ENCODE assay signal across 14 cellular contexts in genomic region chr4:173218411-173219125, GRCh38. TPM values are rescaled to one million over a fixed set of nuclear protein-coding genes. Genes with fewer than 3 reads are reported as not detected.
DNase-seq lines count a peak whose midpoint lies in the region; ATAC-seq, FAIRE-seq and TF ChIP-seq lines count a peak whose summit lies in the region.
"Had no signal": no experiment of that assay in that cellular context is flagged by ENCODE, and none has a peak within 500 bp of the region (broad histone marks: within the 10 kb centered on the region; RNA-seq: fewer than 3 reads in every experiment).

No MANE protein-coding gene starts in this region.

- peak overlapping the region; percentile 51 for H3K27ac ChIP-seq in 22Rv1
- H3K27ac ChIP-seq in H9 (ENCODE audit: insufficient read length, low read depth, low read length): peak overlapping the region; percentile 32
- H3K27ac ChIP-seq: neural progenitor cell, vagina had no signal

- no peak overlapping the region for H2AK5ac ChIP-seq in H9 (ENCODE audit: insufficient read length, low read length)

- H3K9me3 ChIP-seq in H9 (ENCODE audit: control insufficient read depth, low read depth, low read length): no peaks in the 10 kb centered on the region
- H3K9me3 ChIP-seq: vagina had no signal

- no peak overlapping the region for H4K91ac ChIP-seq in H9 (ENCODE audit: insufficient read length, low read depth, low read length)

- H3K79me2 ChIP-seq in H9 (ENCODE audit: insufficient read depth, low read length): peaks cover 15% of the 10 kb centered on the region; the same call in 1 of the 2 replicates

- no peak overlapping the region for H3K4ac ChIP-seq in H9 (ENCODE audit: low read depth, low read length)

- H4K8ac ChIP-seq in H9 (replicated peaks; ENCODE audit: insufficient read length, low read depth, low read length): no peak overlapping the region

- H3K18ac ChIP-seq in H9 (ENCODE audit: insufficient read length, low read depth, low read length): no peak overlapping the region

- no peak overlapping the region for H2BK15ac ChIP-seq in H9 (ENCODE audit: low read depth, low read length)

- no peak for ATAC-seq in GM19463 (IDR thresholded peaks at IDR 0.05; ENCODE audit: unreplicated experiment)

- no peaks in the 10 kb centered on the region for H3K27me3 ChIP-seq in H9 (ENCODE audit: insufficient read depth, low read length)
- H3K27me3 ChIP-seq: neural progenitor cell, vagina had no signal

- no peak overlapping the region for H3K9ac ChIP-seq in H9 (ENCODE audit: extremely low read depth, insufficient read length, low read length)
- H3K9ac ChIP-seq: neural progenitor cell had no signal

- H3K36me3 Mint-ChIP-seq in H9 (ENCODE audit: insufficient read depth in 1 of 3, low read depth in 3 of 3): peaks cover 5 to 9% (median 8%) of the 10 kb centered on the region in 3 experiments; a peak in 5 of 7 replicates

- H2BK5ac ChIP-seq in H9 (ENCODE audit: insufficient read length, low read length): no peak overlapping the region

- H2BK12ac ChIP-seq in H9 (ENCODE audit: insufficient read length, low read depth, low read length): no peak overlapping the region

- DNase-seq in H9 (no peak), RCC 7860 (ENCODE audit: low spot score) (peak; percentile 82), fibroblast of gingiva (ENCODE audit: low read depth) (peak; percentile 28), HuH-7 (ENCODE audit: low spot score) (no peak), DMS114 treated with DMSO at 0.1 percent for 48 hours (lab: John Stamatoyannopoulos, UW; ENCODE audit: unreplicated experiment) (no peak), putamen (ENCODE audit: low spot score) (no peak)
- DNase-seq: activated CD8-positive, alpha-beta memory T cell treated with anti-CD3 and anti-CD28 coated beads, Interleukin-2, amount 50 U/mL, for 4 hours; CD4-positive, alpha-beta memory T cell; MM.1S had no signal

- H3K4me1 ChIP-seq in H9 (ENCODE audit: insufficient read depth, low read length): peaks cover 4% of the 10 kb centered on the region; the same call in 1 of the 2 replicates
- H3K4me1 ChIP-seq: vagina had no signal

- no peak overlapping the region for H2AFZ ChIP-seq in H9 (ENCODE audit: low read length)
- H2AFZ ChIP-seq: neural progenitor cell had no signal

- peaks cover 33 to 49% of the 10 kb centered on the region in 2 experiments for H3K4me1 Mint-ChIP-seq in H9

- no peaks in the 10 kb centered on the region for H4K20me1 ChIP-seq in H9 (ENCODE audit: control insufficient read depth, insufficient read depth, insufficient read length)

- no peaks in the 10 kb centered on the region for H3K79me1 ChIP-seq in H9 (ENCODE audit: insufficient read depth, low read depth, low read length, poor library complexity, severe bottlenecking)

- H3T11ph ChIP-seq in H9 (ENCODE audit: low read length): no peak overlapping the region

- no peak overlapping the region for H3K4me3 Mint-ChIP-seq in H9
- H3K4me3 Mint-ChIP-seq: neural progenitor cell had no signal

- no peaks in the 10 kb centered on the region for H3K27me3 Mint-ChIP-seq in H9 (ENCODE audit: low read depth)
- H3K27me3 Mint-ChIP-seq: CD4-positive, alpha-beta memory T cell had no signal

- peaks cover 6 to 7% of the 10 kb centered on the region in 2 experiments; a peak in 4 of 5 replicates for H3K9me3 Mint-ChIP-seq in H9

- H3K27ac Mint-ChIP-seq in H9: peak overlapping the region in 2 of 3 experiments; percentile 78 to 90; a peak in 4 of 7 replicates
- H3K27ac Mint-ChIP-seq: CD4-positive, alpha-beta memory T cell; neural progenitor cell had no signal

- no peak for TF ChIP-seq CTCF in 22Rv1 (IDR thresholded peaks at IDR 0.05)
- no peak for TF ChIP-seq CTCF in H9 (conservative IDR thresholded peaks at IDR 0.05)

- no peak overlapping the region for H3K4me2 ChIP-seq in H9 (ENCODE audit: insufficient read depth, insufficient read length, low read length)
- H3K4me2 ChIP-seq: neural progenitor cell had no signal

- H3K23ac ChIP-seq in H9 (ENCODE audit: insufficient read length, low read depth, low read length): no peak overlapping the region

- no peak overlapping the region for H3K56ac ChIP-seq in H9 (ENCODE audit: insufficient read length, low read depth, low read length)

- no peaks in the 10 kb centered on the region for H3K23me2 ChIP-seq in H9 (ENCODE audit: insufficient read length, low read depth, low read length, poor library complexity, severe bottlenecking)

- H2BK120ac ChIP-seq in H9 (ENCODE audit: low read depth, low read length, poor library complexity, severe bottlenecking): no peak overlapping the region

- peak; percentile 90 for FAIRE-seq in RCC 7860 (lab: Jason Lieb, UNC)
- FAIRE-seq: colon had no signal

- no peak overlapping the region for H3K14ac ChIP-seq in H9 (ENCODE audit: insufficient read depth, low read length)

- no peak overlapping the region for H4K5ac ChIP-seq in H9 (ENCODE audit: insufficient read length, low read depth, low read length)

- no peak overlapping the region for H2BK20ac ChIP-seq in H9 (ENCODE audit: low read depth, low read length, poor library complexity, severe bottlenecking)

RNA-seq across cellular contexts. Expression of gene GALNT7, which starts 50.0 kb away (rescaled TPM):
- 55.3 and 57.3 TPM in 2 replicates for total RNA-seq in H9 (2021)

Comparison
In these comparisons a context has a peak if more than half of its experiments do, and no peak if none do; other contexts are left out.
1. DNase-seq: peak in RCC 7860 (single experiment) and fibroblast of gingiva (single experiment); none in H9 (single experiment), HuH-7 (single experiment), DMS114 treated with DMSO at 0.1 percent for 48 hours (single experiment) and putamen (single experiment).